ENCODE assay signal across 23 cellular contexts in genomic region chr13:47147784-47148062, GRCh38.
"Had no signal": no experiment of that assay in that cellular context is flagged by ENCODE, and none has a peak within 500 bp of the region (broad histone marks: within the 10 kb centered on the region; RNA-seq: fewer than 3 reads in every experiment).

No MANE protein-coding gene starts in this region.

- H3K27me3 ChIP-seq: Peyer's patch, SJCRH30 had no signal

- ATAC-seq: K562, Right ventricle myocardium inferior, T-cell had no signal

- H3K4me3 ChIP-seq: K562, PC-9, Peyer's patch, SJCRH30 had no signal

- H3K4me2 ChIP-seq: PC-9 had no signal

- H2AFZ ChIP-seq: PC-9 had no signal

- DNase-seq: NCI-H1092 treated with DMSO at 0.1 percent for 48 hours; NCI-H1436; NCI-H187; NCI-H2029; NCI-H2081 treated with DMSO at 0.1 percent for 48 hours; NCI-H2171; NCI-H226; NCI-H446 treated with DMSO at 0.1 percent for 48 hours; NCI-H510A treated with DMSO at 0.1 percent for 48 hours; NCI-H69; NCI-H774; NK-92 treated with Interleukin-12 subunit alpha and Interleukin-12 subunit beta, amount 100 ng/mL, for 24 hours; OCI-M1; PC-9; Peyer's patch; SHP77 treated with DMSO at 0.1 percent for 48 hours; SJCRH30; SW 1271; T-cell had no signal

- H3K9me3 ChIP-seq: Peyer's patch, SJCRH30 had no signal

- H3K27ac ChIP-seq: HL-60, KMS-11, PC-9, Peyer's patch, SJCRH30 had no signal

- H3K9ac ChIP-seq: KMS-11 had no signal

- H3K36me3 ChIP-seq: Peyer's patch, SJCRH30 had no signal

- H3K4me1 ChIP-seq: Peyer's patch, SJCRH30 had no signal
